In genomic region chr11:64317961-64318693, GRCh38 we compare ENCODE assay signal across 8 cellular contexts. TPM values are rescaled to one million over a fixed set of nuclear protein-coding genes. Genes with fewer than 3 reads are reported as not detected.
DNase-seq lines count a peak whose midpoint lies in the region; ATAC-seq and TF ChIP-seq lines count a peak whose summit lies in the region.

TSS of gene PRDX5 (plus strand) at chr11:64318121. CDS start at chr11:64318216, 95 bp downstream.

- peak; percentile 72 for TF ChIP-seq CTCF in GM13977 (IDR thresholded peaks at IDR 0.05; ENCODE audit: extremely low read depth, insufficient read depth, missing control alignments)
- peak in 11 of 12 donors; percentile 14 to 71 (median 46) for TF ChIP-seq CTCF in heart left ventricle (IDR thresholded peaks at IDR 0.05)
- peak in 5 of 6 experiments; percentile 51 to 90 (median 58) for TF ChIP-seq CTCF in upper lobe of left lung (IDR thresholded peaks at IDR 0.05)

- no peaks in the 10 kb centered on the region for H3K9me3 ChIP-seq in heart left ventricle
- no peaks in the 10 kb centered on the region for H3K9me3 ChIP-seq in upper lobe of left lung

- peaks cover 0 to 52% (median 34%) of the 10 kb centered on the region in 9 donors for H3K36me3 ChIP-seq in heart left ventricle
- peaks cover 7 to 41% (median 33%) of the 10 kb centered on the region in 4 donors for H3K36me3 ChIP-seq in upper lobe of left lung

- in situ Hi-C loops in GM13977 (cut with MboI; ENCODE audit: low pct_unique_long_range_greater_than_20kb, low sequenced_read_pairs, unreplicated experiment) = no loop called here

- ATAC-seq in HG02870 (IDR thresholded peaks at IDR 0.05; ENCODE audit: unreplicated experiment) (peak; percentile 63), heart left ventricle (peak; percentile 88 to 93 (median 90)), upper lobe of left lung (ENCODE audit: low FRiP score in 2 of 2) (peak; percentile 95 to 96)

- peak; percentile 65 to 89 for TF ChIP-seq POLR2A in heart left ventricle (IDR thresholded peaks at IDR 0.05)
- TF ChIP-seq POLR2A in upper lobe of left lung (IDR thresholded peaks at IDR 0.05) = peak in 3 of 4 donors; percentile 73 to 94 (median 89)

- TF ChIP-seq EP300 in upper lobe of left lung (IDR thresholded peaks at IDR 0.05) = peak in 1 of 4 donors; percentile 4

- H3K4me1 ChIP-seq in heart left ventricle (peaks cover 0 to 43% (median 25%) of the 10 kb centered on the region in 12 donors), upper lobe of left lung (peaks cover 23 to 56% (median 40%) of the 10 kb centered on the region in 4 donors)

- peak within 1 kb of the TSS; percentile 69 to 99 (median 88) for H3K4me3 ChIP-seq in heart left ventricle
- peak within 1 kb of the TSS; percentile 66 to 91 (median 74) for H3K4me3 ChIP-seq in upper lobe of left lung

- H3K27me3 ChIP-seq in heart left ventricle (no peaks in the 10 kb centered on the region), upper lobe of left lung (no peaks in the 10 kb centered on the region)

- H3K27ac ChIP-seq in heart left ventricle (peak within 1 kb of the TSS; percentile 92 to 100 (median 99)), upper lobe of left lung (peak within 1 kb of the TSS; percentile 90 to 98 (median 94))

- intact Hi-C loops in T-helper 1 cell treated with Interleukin-12 subunit alpha and Interleukin-12 subunit beta and Interleukin-4 antibody, amounts not matched to agents 30 ng/mL and 1 ng/mL, for 36 hours (cut with micrococcal nuclease) = loop anchor here (1.0 to 5.0 kb wide), 12 partner anchors 13 to 1949 kb away; partner anchors contain the start of genes CCDC88B, ESRRA, FKBP2 and GPR137
- intact Hi-C loops in heart left ventricle (cut with DNase I) (loop anchor here in 7 of 10 donors (1.0 to 5.0 kb wide), 4 partner anchors 34 to 39 kb away; partner anchors contain the start of gene RPS6KA4 (in 3 of the 7)), posterior cingulate gyrus (cut with DNase I) (loop anchor here (5.0 kb wide), 1 partner anchor 39 kb away; the partner anchor contains the start of gene RPS6KA4)

- 0% methylated on average over 31 to 57 of the region's 57 CpGs for WGBS in heart left ventricle, 4 donors
- 0 to 1% methylated on average over 19 to 52 of the region's 57 CpGs for WGBS in upper lobe of left lung, 2 donors

- DNase-seq in GM13977 (ENCODE audit: low spot score) (peak; percentile 97), NCI-H1694 (lab: John Stamatoyannopoulos, UW) (peak; percentile 79), amniotic epithelial cell (ENCODE audit: low read depth) (peak; percentile 92), heart left ventricle (peak; percentile 97 to 99 (median 98)), posterior cingulate gyrus (peak; percentile 94 to 100 (median 96)), upper lobe of left lung (peak; percentile 98)

RNA-seq across cellular contexts. Expression of gene PRDX5, which starts in this region (rescaled TPM):
- 101 TPM in 2 replicates for total RNA-seq in T-helper 1 cell treated with Interleukin-12 subunit alpha and Interleukin-12 subunit beta and Interleukin-4 antibody, amounts not matched to agents 30 ng/mL and 1 ng/mL, for 36 hours
- total RNA-seq in heart left ventricle (100 to 1,000 TPM; 220 to 561 (median 290) TPM), upper lobe of left lung (100 to 1,000 TPM; 146 to 493 (median 309) TPM)
- polyA plus RNA-seq in heart left ventricle = 100 to 1,000 TPM; 385 to 882 TPM

Comparison
In these comparisons a context has a peak if more than half of its experiments do, and no peak if none do; other contexts are left out.
1. Peak in every context shown above with its lines: DNase-seq, ATAC-seq, H3K4me3 ChIP-seq and H3K27ac ChIP-seq.